In the genomic region with DNA sequence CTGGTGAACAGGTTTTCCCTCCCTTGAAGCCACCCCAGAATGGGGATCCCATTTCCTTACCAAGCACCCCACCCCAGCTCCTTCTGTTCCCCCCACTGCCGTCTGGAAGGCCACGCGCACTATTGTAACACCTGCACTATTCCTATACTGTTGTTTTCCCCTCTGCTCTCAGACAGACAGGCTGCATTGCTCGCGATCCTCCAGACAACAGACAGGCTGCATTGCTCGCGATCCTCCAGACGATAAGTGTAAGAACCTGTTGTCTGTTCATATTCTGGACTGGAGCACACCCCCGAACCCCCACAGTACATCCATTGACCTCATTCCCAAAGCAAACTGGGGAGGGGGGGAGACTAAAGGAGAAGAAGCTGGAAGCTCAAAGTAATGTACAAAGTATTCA, we compare ENCODE assay signal across 15 cellular contexts.
A peak's percentile ranks its signal among the peaks of the same experiment; 100 is the strongest.
DNase-seq lines count a peak whose midpoint lies in the region; ATAC-seq and TF ChIP-seq lines count a peak whose summit lies in the region.
"Had no signal": no experiment of that assay in that cellular context is flagged by ENCODE, and none has a peak within 500 bp of the region (broad histone marks: within the 10 kb centered on the region; RNA-seq: fewer than 3 reads in every experiment).

No MANE protein-coding gene starts in this region.

- peak overlapping the region; percentile 7 for H3K27ac Mint-ChIP-seq in activated CD4-positive, alpha-beta T cell treated with anti-CD3 and anti-CD28 coated beads for 36 hours
- peak overlapping the region; percentile 1 to 93 (median 86) for H3K27ac Mint-ChIP-seq in CD4-positive, CD25-positive, alpha-beta regulatory T cell
- H3K27ac Mint-ChIP-seq in T-cell, result peak overlapping the region; percentile 5 to 77
- peak overlapping the region; percentile 15 to 72 (median 25) for H3K27ac Mint-ChIP-seq in nephron
- H3K27ac Mint-ChIP-seq: activated B cell treated with CpG ODN at 0.5 μM for 24 hours, T-helper 17 cell had no signal

- DNase-seq in activated CD4-positive, alpha-beta T cell treated with anti-CD3 and anti-CD28 coated beads for 36 hours, result no peak
- no peak for DNase-seq in activated CD4-positive, alpha-beta T cell treated with anti-CD3 and anti-CD28 coated beads, Interleukin-2, amount 50 U/mL, for 1 hour
- DNase-seq in CD4-positive, CD25-positive, alpha-beta regulatory T cell, result no peak
- DNase-seq in T-cell (no peak), DMS114 treated with DMSO at 0.1 percent for 48 hours (lab: John Stamatoyannopoulos, UW; ENCODE audit: unreplicated experiment) (no peak), NOMO-1 treated with dmso at 0.1 percent for 144 hours (lab: John Stamatoyannopoulos, UW; ENCODE audit: unreplicated experiment) (no peak)
- DNase-seq: activated B cell treated with CpG ODN at 0.5 μM for 24 hours, NCI-H1417 treated with DMSO at 0.1 percent for 48 hours, NCI-H526 treated with DMSO at 0.1 percent for 48 hours, T-helper 17 cell had no signal

- peaks cover 35% of the 10 kb centered on the region for H3K4me1 ChIP-seq in CD4-positive, CD25-positive, alpha-beta regulatory T cell (ENCODE audit: control insufficient read depth, insufficient read depth, low read length, poor library complexity, severe bottlenecking)
- H3K4me1 ChIP-seq: SJCRH30 had no signal

- intact Hi-C loops in activated CD4-positive, alpha-beta T cell treated with anti-CD3 and anti-CD28 coated beads for 36 hours (cut with DNase I, micrococcal nuclease), result no loop called here

- POLR2A ChIA-PET in activated CD4-positive, alpha-beta T cell treated with anti-CD3 and anti-CD28 coated beads for 36 hours (lab: Charles Lee), result no interaction called here
- POLR2A ChIA-PET in T-cell (lab: Charles Lee), result no interaction called here

- H3K27ac ChIP-seq in CD4-positive, CD25-positive, alpha-beta regulatory T cell (ENCODE audit: insufficient read depth, low read length, poor library complexity, severe bottlenecking), result no peak overlapping the region
- H3K27ac ChIP-seq: SJCRH30 had no signal

- ATAC-seq in activated CD4-positive, alpha-beta T cell treated with anti-CD3 and anti-CD28 coated beads for 36 hours, result no peak
- ATAC-seq in CD4-positive, CD25-positive, alpha-beta regulatory T cell (ENCODE audit: low read depth in 2 of 2), result no peak
- ATAC-seq in T-cell (replicated peaks in 1 of 4) (no peak), GM18511 (IDR thresholded peaks at IDR 0.05; ENCODE audit: unreplicated experiment) (no peak)
- ATAC-seq: T-helper 17 cell had no signal

- H3K36me3 ChIP-seq in CD4-positive, CD25-positive, alpha-beta regulatory T cell (ENCODE audit: control insufficient read depth, insufficient read depth, low read length), result no peaks in the 10 kb centered on the region
- H3K36me3 ChIP-seq: SJCRH30 had no signal

- no peak overlapping the region for H3K4me3 Mint-ChIP-seq in activated CD4-positive, alpha-beta T cell treated with anti-CD3 and anti-CD28 coated beads for 36 hours
- H3K4me3 Mint-ChIP-seq in CD4-positive, CD25-positive, alpha-beta regulatory T cell, result peak overlapping the region in 1 of 4 donors; percentile 39
- H3K4me3 Mint-ChIP-seq in T-cell, result peak overlapping the region in 1 of 3 donors; percentile 78
- H3K4me3 Mint-ChIP-seq in nephron, result no peak overlapping the region
- H3K4me3 Mint-ChIP-seq: activated B cell treated with CpG ODN at 0.5 μM for 24 hours; activated T-helper 1 cell treated with anti-CD3 and anti-CD28 coated beads, Interleukin-12 subunit alpha, Interleukin-12 subunit beta, Interleukin-2, Interleukin-4 antibody, amounts not matched to agents 30 ng/mL and 10 ng/mL and 1 ng/mL, durations not matched to agents 14 hours and 24 hours and 36 hours; T-helper 17 cell had no signal

- peaks cover 58% of the 10 kb centered on the region for H3K4me1 Mint-ChIP-seq in activated CD4-positive, alpha-beta T cell treated with anti-CD3 and anti-CD28 coated beads for 36 hours
- H3K4me1 Mint-ChIP-seq in CD4-positive, CD25-positive, alpha-beta regulatory T cell, result peaks cover 0 to 61% (median 25%) of the 10 kb centered on the region in 4 donors
- H3K4me1 Mint-ChIP-seq in T-cell (peaks cover 54 to 75% (median 55%) of the 10 kb centered on the region in 3 donors), nephron (peaks cover 55% of the 10 kb centered on the region)

- H3K9me3 Mint-ChIP-seq in activated CD4-positive, alpha-beta T cell treated with anti-CD3 and anti-CD28 coated beads for 36 hours (ENCODE audit: low read depth), result peaks cover 7% of the 10 kb centered on the region
- peaks cover 0 to 2% (median 0%) of the 10 kb centered on the region in 7 donors for H3K9me3 Mint-ChIP-seq in CD4-positive, CD25-positive, alpha-beta regulatory T cell
- no peaks in the 10 kb centered on the region for H3K9me3 Mint-ChIP-seq in T-cell
- H3K9me3 Mint-ChIP-seq in nephron, result no peaks in the 10 kb centered on the region
- H3K9me3 Mint-ChIP-seq: activated B cell treated with CpG ODN at 0.5 μM for 24 hours; activated T-helper 1 cell treated with anti-CD3 and anti-CD28 coated beads, Interleukin-12 subunit alpha, Interleukin-12 subunit beta, Interleukin-2, Interleukin-4 antibody, amounts not matched to agents 30 ng/mL and 10 ng/mL and 1 ng/mL, durations not matched to agents 14 hours and 24 hours and 36 hours had no signal

- no peak overlapping the region for H3K4me3 ChIP-seq in CD4-positive, CD25-positive, alpha-beta regulatory T cell (ENCODE audit: low read depth, low read length)
- H3K4me3 ChIP-seq: lung, SJCRH30 had no signal

- no peaks in the 10 kb centered on the region for H3K27me3 ChIP-seq in CD4-positive, CD25-positive, alpha-beta regulatory T cell (ENCODE audit: control insufficient read depth, insufficient read depth, low read length)
- H3K27me3 ChIP-seq: SJCRH30 had no signal

- H3K36me3 Mint-ChIP-seq in activated CD4-positive, alpha-beta T cell treated with anti-CD3 and anti-CD28 coated beads for 36 hours (ENCODE audit: low read depth), result peaks cover 12% of the 10 kb centered on the region
- H3K36me3 Mint-ChIP-seq in CD4-positive, CD25-positive, alpha-beta regulatory T cell, result no peaks in the 10 kb centered on the region
- H3K36me3 Mint-ChIP-seq in T-cell, result no peaks in the 10 kb centered on the region
- no peaks in the 10 kb centered on the region for H3K36me3 Mint-ChIP-seq in nephron (ENCODE audit: low read depth)

- CTCF ChIA-PET in activated CD4-positive, alpha-beta T cell treated with anti-CD3 and anti-CD28 coated beads for 36 hours (lab: Charles Lee), result interaction anchor here (0.9 to 2.8 kb wide), 4 partner anchors 15 to 102 kb away, joined by 3 to 20 read pairs (median 5); no protein-coding TSS in a partner anchor
- CTCF ChIA-PET in T-cell (lab: Charles Lee), result interaction anchor here in 1 of 2 donors (0.6 to 1.0 kb wide), 2 partner anchors 21 to 584 kb away, joined by 3 to 11 read pairs; no protein-coding TSS in a partner anchor

- no peaks in the 10 kb centered on the region for H3K9me3 ChIP-seq in CD4-positive, CD25-positive, alpha-beta regulatory T cell (ENCODE audit: control insufficient read depth in 2 of 2, low read length in 2 of 2)
- H3K9me3 ChIP-seq: SJCRH30 had no signal

- no peak for TF ChIP-seq CTCF in nephron (IDR thresholded peaks at IDR 0.05; ENCODE audit: unreplicated experiment in 3 of 3)

- H3K27me3 Mint-ChIP-seq in activated CD4-positive, alpha-beta T cell treated with anti-CD3 and anti-CD28 coated beads for 36 hours, result no peaks in the 10 kb centered on the region
- no peaks in the 10 kb centered on the region for H3K27me3 Mint-ChIP-seq in CD4-positive, CD25-positive, alpha-beta regulatory T cell
- no peaks in the 10 kb centered on the region for H3K27me3 Mint-ChIP-seq in T-cell
- H3K27me3 Mint-ChIP-seq in nephron (ENCODE audit: low read depth), result peaks cover 4% of the 10 kb centered on the region
- H3K27me3 Mint-ChIP-seq: activated B cell treated with CpG ODN at 0.5 μM for 24 hours had no signal

Comparison
In these comparisons a context has a peak if more than half of its experiments do, and no peak if none do; other contexts are left out.
1. H3K27ac Mint-ChIP-seq: peak in every context shown above with its lines; median percentile 86 in CD4-positive, CD25-positive, alpha-beta regulatory T cell; 41 in T-cell; 25 in nephron; 7 in activated CD4-positive, alpha-beta T cell treated with anti-CD3 and anti-CD28 coated beads for 36 hours.